8 cellular contexts compared by ENCODE assay signal in the genomic region with DNA sequence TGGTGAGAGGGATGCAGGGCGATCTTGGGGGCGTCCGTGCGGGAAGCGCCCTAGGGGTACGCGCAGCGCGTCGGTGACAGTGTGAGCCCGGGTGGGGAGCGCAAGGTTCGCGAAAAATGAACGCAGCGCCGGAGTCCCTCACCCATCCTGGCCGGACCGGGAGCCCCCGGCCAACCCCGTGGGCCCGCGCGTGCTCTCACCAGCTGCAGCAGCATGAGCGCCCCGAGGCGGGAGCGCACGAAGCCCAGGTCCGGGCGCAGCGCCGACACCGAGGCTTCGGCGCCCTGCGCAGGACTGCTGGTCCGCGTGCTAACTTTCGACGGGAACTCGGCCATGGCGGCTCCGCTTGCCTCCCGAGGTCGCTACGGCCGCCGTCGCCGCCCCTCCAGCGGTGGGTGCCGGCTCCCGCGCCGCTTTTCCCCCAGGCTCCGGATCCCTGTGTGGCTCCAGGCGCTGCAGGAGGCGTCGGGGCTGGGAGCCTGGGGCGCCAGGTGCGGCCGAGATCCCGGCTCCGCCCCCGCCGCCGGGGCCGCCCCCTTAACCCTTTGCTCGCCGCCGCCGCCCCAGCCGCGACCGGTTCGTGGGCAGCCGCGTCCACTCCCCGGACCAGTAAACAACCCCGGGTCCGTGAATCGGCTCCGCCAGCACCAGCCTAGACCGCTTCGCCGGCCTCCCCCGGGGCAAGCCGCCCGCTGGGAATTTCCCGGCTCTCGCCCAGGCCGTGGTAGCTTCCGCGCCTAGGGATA. TPM values are rescaled to one million over a fixed set of nuclear protein-coding genes. Genes with fewer than 3 reads are reported as not detected.
DNase-seq lines count a peak whose midpoint lies in the region; ATAC-seq and TF ChIP-seq lines count a peak whose summit lies in the region.

A gene with protein sequence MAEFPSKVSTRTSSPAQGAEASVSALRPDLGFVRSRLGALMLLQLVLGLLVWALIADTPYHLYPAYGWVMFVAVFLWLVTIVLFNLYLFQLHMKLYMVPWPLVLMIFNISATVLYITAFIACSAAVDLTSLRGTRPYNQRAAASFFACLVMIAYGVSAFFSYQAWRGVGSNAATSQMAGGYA (minus strand): TSS at position 467 of the 746 bp plus-strand sequence. CDS start 132 bp downstream, at position 335.

- H3K4me3 ChIP-seq in colonic mucosa: peak within 1 kb of the TSS; percentile 57

- peak within 1 kb of the TSS; percentile 46 to 52 for H3K9ac ChIP-seq in colonic mucosa (ENCODE audit: low read depth in 2 of 2, low read length in 2 of 2)

- H3K4me1 ChIP-seq in colonic mucosa: peaks cover 5% of the 10 kb centered on the region

- H3K27ac ChIP-seq in colonic mucosa: no peak within 1 kb of the TSS

- no peaks in the 10 kb centered on the region for H3K27me3 ChIP-seq in colonic mucosa

- H3K9me3 ChIP-seq in colonic mucosa: no peaks in the 10 kb centered on the region

- intact Hi-C loops in colonic mucosa (cut with DNase I): no loop called here

- H3K36me3 ChIP-seq in colonic mucosa: no peaks in the 10 kb centered on the region

- peak; percentile 45 for DNase-seq in CD1c-positive myeloid dendritic cell (ENCODE audit: extremely low spot score)
- DNase-seq in activated CD4-positive, CD25-positive, alpha-beta regulatory T cell treated with anti-CD3 and anti-CD28 coated beads, Interleukin-2, amount 50 U/mL, for 72 hours: peak; percentile 51
- DNase-seq in colonic mucosa: peak; percentile 63
- peak; percentile 80 for DNase-seq in left kidney (ENCODE audit: low read depth, low spot score)
- peak; percentile 60 for DNase-seq in stimulated activated CD4-positive, alpha-beta T cell treated with anti-CD3 and anti-CD28 coated beads, Interleukin-4, amount 100 ng/mL, for 1 hour
- no peak for DNase-seq in amniotic stem cell (lab: John Stamatoyannopoulos, UW)

- TF ChIP-seq CTCF in colonic mucosa (IDR thresholded peaks at IDR 0.05): no peak

- ATAC-seq in HG03432 (IDR thresholded peaks at IDR 0.05; ENCODE audit: unreplicated experiment) (peak; percentile 66), HG03025 (IDR thresholded peaks at IDR 0.05; ENCODE audit: low FRiP score, unreplicated experiment) (no peak)

RNA-seq across cellular contexts. Expression of the gene that starts here (rescaled TPM):
- total RNA-seq in colonic mucosa: 10 to 100 TPM; 11.6 to 16.7 TPM
